15 cellular contexts compared by ENCODE assay signal in genomic region chr7:29199776-29200175, GRCh38. TPM values are rescaled to one million over a fixed set of nuclear protein-coding genes. Genes with fewer than 3 reads are reported as not detected.
A peak's percentile ranks its signal among the peaks of the same experiment; 100 is the strongest.
DNase-seq lines count a peak whose midpoint lies in the region; ATAC-seq and TF ChIP-seq lines count a peak whose summit lies in the region.
"Had no signal": no experiment of that assay in that cellular context is flagged by ENCODE, and none has a peak within 500 bp of the region (broad histone marks: within the 10 kb centered on the region; RNA-seq: fewer than 3 reads in every experiment).

No MANE protein-coding gene starts in this region.

- no peak overlapping the region for H3K23ac ChIP-seq in trophoblast cell (ENCODE audit: low read length)

- ATAC-seq in GM18861 (IDR thresholded peaks at IDR 0.05; ENCODE audit: unreplicated experiment), result no peak

- WGBS in trophoblast cell (ENCODE audit: extremely low coverage, insufficient coverage, insufficient read length), result no CpG with 5 or more reads among the region's 3 CpGs

- H2BK5ac ChIP-seq in trophoblast cell (ENCODE audit: low read depth, low read length, poor library complexity), result no peak overlapping the region

- H2BK12ac ChIP-seq in trophoblast cell (ENCODE audit: low read length), result no peak overlapping the region

- H3K4ac ChIP-seq in trophoblast cell (ENCODE audit: low read depth, low read length), result peak overlapping the region; percentile 22

- TF ChIP-seq CTCF in Loucy (conservative IDR thresholded peaks at IDR 0.05; ENCODE audit: low read length), result no peak

- no peak overlapping the region for H3K27ac ChIP-seq in trophoblast cell (ENCODE audit: low read depth, low read length)
- H3K27ac ChIP-seq: BLaER1 had no signal

- no peak overlapping the region for H4K91ac ChIP-seq in trophoblast cell (ENCODE audit: low read depth, low read length)

- H3K27me3 ChIP-seq in Loucy (ENCODE audit: insufficient read depth, low read length, poor library complexity, severe bottlenecking), result no peaks in the 10 kb centered on the region
- H3K27me3 ChIP-seq in trophoblast cell (ENCODE audit: insufficient read depth, low read length), result no peaks in the 10 kb centered on the region

- H3K4me2 ChIP-seq in Loucy (ENCODE audit: low read depth, low read length, poor library complexity, severe bottlenecking) (peak overlapping the region; percentile 98), trophoblast cell (ENCODE audit: low read length) (no peak overlapping the region)

- peaks cover 66% of the 10 kb centered on the region for H3K4me1 ChIP-seq in Loucy (ENCODE audit: insufficient read depth, low read length, poor library complexity, severe bottlenecking)
- peaks cover 7 to 17% of the 10 kb centered on the region in 2 experiments for H3K4me1 ChIP-seq in trophoblast cell (ENCODE audit: control insufficient read depth in 1 of 2, insufficient read depth in 2 of 2, low read length in 2 of 2)

- H3F3A ChIP-seq in Loucy (ENCODE audit: low read depth), result no peaks in the 10 kb centered on the region; the same call in 1 of the 2 replicates

- no peak overlapping the region for H2AK5ac ChIP-seq in trophoblast cell (ENCODE audit: low read length)

- no peak overlapping the region for H4K12ac ChIP-seq in trophoblast cell (ENCODE audit: low read depth, low read length)

- H3K9me3 ChIP-seq in Loucy (ENCODE audit: insufficient read depth, low read depth, low read length), result no peaks in the 10 kb centered on the region
- H3K9me3 ChIP-seq in trophoblast cell (ENCODE audit: insufficient read depth, low read depth, low read length), result no peaks in the 10 kb centered on the region
- H3K9me3 ChIP-seq: BLaER1 had no signal

- no peak overlapping the region for H3K9ac ChIP-seq in Loucy (ENCODE audit: low read depth, low read length, poor library complexity, severe bottlenecking)
- H3K9ac ChIP-seq in trophoblast cell (ENCODE audit: low read length), result no peak overlapping the region
- H3K9ac ChIP-seq: BLaER1 had no signal

- H3K18ac ChIP-seq in trophoblast cell (ENCODE audit: low read length), result no peak overlapping the region

- H3K79me1 ChIP-seq in trophoblast cell (ENCODE audit: low read length), result peaks cover 10% of the 10 kb centered on the region

- peaks cover 4% of the 10 kb centered on the region for H4K20me1 ChIP-seq in Loucy (ENCODE audit: insufficient read depth, low read length, poor library complexity, severe bottlenecking)
- H4K20me1 ChIP-seq: BLaER1 had no signal

- no peak overlapping the region for H4K8ac ChIP-seq in trophoblast cell (ENCODE audit: low read depth, low read length)

- H3K4me3 ChIP-seq in Loucy (ENCODE audit: low read length, poor library complexity, severe bottlenecking), result no peak overlapping the region
- no peak overlapping the region for H3K4me3 ChIP-seq in trophoblast cell (ENCODE audit: low read depth, low read length)
- H3K4me3 ChIP-seq: BLaER1 had no signal

- H3K36me3 ChIP-seq in Loucy (ENCODE audit: insufficient read depth, low read length), result no peaks in the 10 kb centered on the region
- peaks cover 2 to 3% of the 10 kb centered on the region in 2 experiments for H3K36me3 ChIP-seq in trophoblast cell (ENCODE audit: control insufficient read depth in 1 of 2, insufficient read depth in 2 of 2, low read length in 2 of 2)
- H3K36me3 ChIP-seq: BLaER1 had no signal

- H3K9me2 ChIP-seq in Loucy (replicated peaks; ENCODE audit: low read depth, low read length), result no peaks in the 10 kb centered on the region

- DNase-seq in NCI-H748 (lab: John Stamatoyannopoulos, UW; ENCODE audit: unreplicated experiment) (peak; percentile 13), NCI-H748 treated with DMSO at 0.1 percent for 48 hours (lab: John Stamatoyannopoulos, UW) (no peak), cerebellar nuclear complex (lab: John Stamatoyannopoulos, UW) (peak; percentile 56 to 87), trophoblast cell (no peak), T-helper 9 cell (no peak)
- DNase-seq: 8988T; CD4-positive, alpha-beta memory T cell; DMS153; DMS79; GF-D8; H9 had no signal

- no peak overlapping the region for H2BK120ac ChIP-seq in trophoblast cell (ENCODE audit: insufficient read depth, low read length, poor library complexity)

- H3K79me2 ChIP-seq in Loucy (ENCODE audit: insufficient read depth, low read length) (peaks cover 83% of the 10 kb centered on the region), trophoblast cell (ENCODE audit: control insufficient read depth, insufficient read depth, low read length, poor library complexity) (peaks cover 21% of the 10 kb centered on the region)

- no peak overlapping the region for H2AFZ ChIP-seq in Loucy (ENCODE audit: low read length)
- H2AFZ ChIP-seq in trophoblast cell (ENCODE audit: insufficient read depth, low read length, poor library complexity), result no peak overlapping the region

- H3K14ac ChIP-seq in trophoblast cell (ENCODE audit: low read length), result no peak overlapping the region

RNA-seq across cellular contexts. Expression of gene CHN2, which starts 5.2 kb away (rescaled TPM):
- 39.1 and 39.9 TPM in 2 replicates for polyA plus RNA-seq in trophoblast cell (2013)
- polyA plus RNA-seq: AG04450 had no signal

RNA-seq across cellular contexts. Expression of gene CPVL, which starts 53.4 kb away (rescaled TPM):
- 184 and 205 TPM in 2 replicates for polyA plus RNA-seq in trophoblast cell (2013)
- polyA plus RNA-seq: AG04450 had no signal

Comparison
In these comparisons a context has a peak if more than half of its experiments do, and no peak if none do; other contexts are left out.
1. DNase-seq: peak in NCI-H748 (single experiment) and cerebellar nuclear complex (2 of 2); none in NCI-H748 treated with DMSO at 0.1 percent for 48 hours (single experiment), trophoblast cell (0 of 2) and T-helper 9 cell (single experiment).